Comparison of ENCODE assay signal across 23 cellular contexts in genomic region chr6:162239330-162239729, GRCh38.
"Had no signal": no experiment of that assay in that cellular context is flagged by ENCODE, and none has a peak within 500 bp of the region (broad histone marks: within the 10 kb centered on the region; RNA-seq: fewer than 3 reads in every experiment).

No MANE protein-coding gene starts in this region.

- H3K36me3 Mint-ChIP-seq: stimulated activated effector memory CD8-positive, alpha-beta T cell treated with anti-CD3 and anti-CD28 coated beads, Interleukin-12 subunit alpha, Interleukin-12 subunit beta, amount 100 ng/mL, for 72 hours; stimulated activated memory B cell treated with anti-CD40 and anti-IgM and Interleukin-4, amounts not matched to agents 10 μg/mL and 1 μg/mL and 100 μg/mL, for 72 hours; type B pancreatic cell had no signal

- H3K4me1 Mint-ChIP-seq: stimulated activated effector memory CD8-positive, alpha-beta T cell treated with anti-CD3 and anti-CD28 coated beads, Interleukin-12 subunit alpha, Interleukin-12 subunit beta, amount 100 ng/mL, for 72 hours; stimulated activated memory B cell treated with anti-CD40 and anti-IgM and Interleukin-4, amounts not matched to agents 10 μg/mL and 1 μg/mL and 100 μg/mL, for 72 hours; stimulated activated naive B cell treated with anti-CD40 and anti-IgM and Interleukin-4, amounts not matched to agents 10 μg/mL and 1 μg/mL and 100 μg/mL, for 72 hours; stimulated activated naive CD8-positive, alpha-beta T cell treated with anti-CD3 and anti-CD28 coated beads, Interleukin-15, amount 100 ng/mL, for 72 hours had no signal

- H3K27me3 Mint-ChIP-seq: stimulated activated memory B cell treated with anti-CD40 and anti-IgM and Interleukin-4, amounts not matched to agents 10 μg/mL and 1 μg/mL and 100 μg/mL, for 72 hours; stimulated activated naive B cell treated with anti-CD40 and anti-IgM and Interleukin-4, amounts not matched to agents 10 μg/mL and 1 μg/mL and 100 μg/mL, for 72 hours; stimulated activated naive CD8-positive, alpha-beta T cell treated with anti-CD3 and anti-CD28 coated beads, Interleukin-15, amount 100 ng/mL, for 72 hours; stimulated activated naive CD8-positive, alpha-beta T cell treated with anti-CD3 and anti-CD28 coated beads, Interleukin-15, Interleukin-2, amounts not matched to agents 100 ng/mL and 50 ng/mL, for 24 hours; type B pancreatic cell had no signal

- H3K4me3 Mint-ChIP-seq: stimulated activated effector memory CD8-positive, alpha-beta T cell treated with anti-CD3 and anti-CD28 coated beads, Interleukin-12 subunit alpha, Interleukin-12 subunit beta, amount 100 ng/mL, for 72 hours; stimulated activated memory B cell treated with anti-CD40 and anti-IgM and Interleukin-4, amounts not matched to agents 10 μg/mL and 1 μg/mL and 100 μg/mL, for 72 hours; stimulated activated naive B cell treated with anti-CD40 and anti-IgM and Interleukin-4, amounts not matched to agents 10 μg/mL and 1 μg/mL and 100 μg/mL, for 72 hours; stimulated activated naive CD8-positive, alpha-beta T cell treated with anti-CD3 and anti-CD28 coated beads, Interleukin-15, amount 100 ng/mL, for 72 hours; stimulated activated naive CD8-positive, alpha-beta T cell treated with anti-CD3 and anti-CD28 coated beads, Interleukin-15, Interleukin-2, amounts not matched to agents 100 ng/mL and 50 ng/mL, for 24 hours; type B pancreatic cell had no signal

- ATAC-seq: stimulated activated effector memory CD8-positive, alpha-beta T cell treated with anti-CD3 and anti-CD28 coated beads, Interleukin-12 subunit alpha, Interleukin-12 subunit beta, amount 100 ng/mL, for 72 hours; stimulated activated memory B cell treated with anti-CD40 and anti-IgM and Interleukin-4, amounts not matched to agents 10 μg/mL and 1 μg/mL and 100 μg/mL, for 72 hours; stimulated activated naive B cell treated with anti-CD40 and anti-IgM and Interleukin-4, amounts not matched to agents 10 μg/mL and 1 μg/mL and 100 μg/mL, for 72 hours; stimulated activated naive CD8-positive, alpha-beta T cell treated with anti-CD3 and anti-CD28 coated beads, Interleukin-15, amount 100 ng/mL, for 72 hours; stimulated activated naive CD8-positive, alpha-beta T cell treated with anti-CD3 and anti-CD28 coated beads, Interleukin-15, Interleukin-2, amounts not matched to agents 100 U/mL and 50 U/mL, for 24 hours; upper lobe of right lung had no signal

- DNase-seq: stimulated activated CD4-positive, alpha-beta T cell treated with anti-CD3 and anti-CD28 coated beads, Interleukin-2, amount 100 ng/mL, for 48 hours; stimulated activated CD4-positive, alpha-beta T cell treated with anti-CD3 and anti-CD28 coated beads, Interleukin-4, amount 100 ng/mL, for 1 hour; stimulated activated CD4-positive, alpha-beta T cell treated with anti-CD3 and anti-CD28 coated beads, Interleukin-4, amount 100 ng/mL, for 24 hours; stimulated activated CD4-positive, alpha-beta T cell treated with anti-CD3 and anti-CD28 coated beads, Interleukin-4, amount 100 ng/mL, for 4 hours; stimulated activated CD8-positive, alpha-beta memory T cell treated with anti-CD3 and anti-CD28 coated beads, Interleukin-4, amount 100 ng/mL, for 48 hours; stimulated activated naive B cell treated with anti-CD40 and anti-IgM and Interleukin-4, amounts not matched to agents 10 μg/mL and 1 μg/mL and 100 μg/mL, for 72 hours; stimulated activated naive CD4-positive, alpha-beta T cell; stimulated activated naive CD4-positive, alpha-beta T cell treated with Interleukin-2 at 50 U/mL for 16 hours; stimulated activated naive CD8-positive, alpha-beta T cell treated with anti-CD3 and anti-CD28 coated beads, Interleukin-15, amount 100 ng/mL, for 72 hours; stimulated activated naive CD8-positive, alpha-beta T cell treated with anti-CD3 and anti-CD28 coated beads, Interleukin-15, Interleukin-2, amounts not matched to agents 100 U/mL and 50 U/mL, for 24 hours; stomach; substantia nigra; testis; thyroid gland; tibial artery; transverse colon; trophoblast cell; upper lobe of right lung; uterus had no signal

- H3K27ac Mint-ChIP-seq: stimulated activated effector memory CD8-positive, alpha-beta T cell treated with anti-CD3 and anti-CD28 coated beads, Interleukin-12 subunit alpha, Interleukin-12 subunit beta, amount 100 ng/mL, for 72 hours; stimulated activated memory B cell treated with anti-CD40 and anti-IgM and Interleukin-4, amounts not matched to agents 10 μg/mL and 1 μg/mL and 100 μg/mL, for 72 hours; stimulated activated naive B cell treated with anti-CD40 and anti-IgM and Interleukin-4, amounts not matched to agents 10 μg/mL and 1 μg/mL and 100 μg/mL, for 72 hours; stimulated activated naive CD8-positive, alpha-beta T cell treated with anti-CD3 and anti-CD28 coated beads, Interleukin-15, amount 100 ng/mL, for 72 hours; stimulated activated naive CD8-positive, alpha-beta T cell treated with anti-CD3 and anti-CD28 coated beads, Interleukin-15, Interleukin-2, amounts not matched to agents 100 ng/mL and 50 ng/mL, for 24 hours; type B pancreatic cell had no signal

- H3K9me3 Mint-ChIP-seq: stimulated activated memory B cell treated with anti-CD40 and anti-IgM and Interleukin-4, amounts not matched to agents 10 μg/mL and 1 μg/mL and 100 μg/mL, for 72 hours; stimulated activated naive B cell treated with anti-CD40 and anti-IgM and Interleukin-4, amounts not matched to agents 10 μg/mL and 1 μg/mL and 100 μg/mL, for 72 hours; stimulated activated naive CD8-positive, alpha-beta T cell treated with anti-CD3 and anti-CD28 coated beads, Interleukin-15, amount 100 ng/mL, for 72 hours; stimulated activated naive CD8-positive, alpha-beta T cell treated with anti-CD3 and anti-CD28 coated beads, Interleukin-15, Interleukin-2, amounts not matched to agents 100 ng/mL and 50 ng/mL, for 24 hours; type B pancreatic cell had no signal
